ENCODE assay signal across 8 cellular contexts in genomic region chr2:174778479-174778962, GRCh38. TPM values are rescaled to one million over a fixed set of nuclear protein-coding genes. Genes with fewer than 3 reads are reported as not detected.
DNase-seq lines count a peak whose midpoint lies in the region; ATAC-seq and TF ChIP-seq lines count a peak whose summit lies in the region.

No MANE protein-coding gene starts in this region.

- no peaks in the 10 kb centered on the region for H3K27me3 ChIP-seq in WERI-Rb-1 (ENCODE audit: insufficient read depth, low read depth, severe bottlenecking)

- H3K9me3 Mint-ChIP-seq in activated naive CD4-positive, alpha-beta T cell treated with anti-CD3 and anti-CD28 coated beads, Interleukin-2, amount 50 U/mL, for 24 hours, result no peaks in the 10 kb centered on the region

- TF ChIP-seq CTCF in WERI-Rb-1 (IDR thresholded peaks at IDR 0.05; ENCODE audit: low read depth, low read length), result no peak

- H3K36me3 ChIP-seq in WERI-Rb-1, result no peaks in the 10 kb centered on the region

- H3K27ac ChIP-seq in WERI-Rb-1, result no peak overlapping the region

- peak; percentile 14; the same call in 2 of the 3 replicates for ATAC-seq in SK-N-SH treated with all-trans-retinoic acid at 6 μM for 48 hours

- peak overlapping the region; percentile 20 for H3K4me3 Mint-ChIP-seq in activated naive CD4-positive, alpha-beta T cell treated with anti-CD3 and anti-CD28 coated beads, Interleukin-2, amount 50 U/mL, for 24 hours

- no peaks in the 10 kb centered on the region for H3K9me3 ChIP-seq in WERI-Rb-1 (ENCODE audit: severe bottlenecking)

- CTCF ChIA-PET in HEK293T (lab: Yijun Ruan, JAX), result no interaction called here

- H3K27ac Mint-ChIP-seq in activated naive CD4-positive, alpha-beta T cell treated with anti-CD3 and anti-CD28 coated beads, Interleukin-2, amount 50 U/mL, for 24 hours, result peak overlapping the region; percentile 80

- no peaks in the 10 kb centered on the region for H3K27me3 Mint-ChIP-seq in activated naive CD4-positive, alpha-beta T cell treated with anti-CD3 and anti-CD28 coated beads, Interleukin-2, amount 50 U/mL, for 24 hours

- H3K4me1 Mint-ChIP-seq in activated naive CD4-positive, alpha-beta T cell treated with anti-CD3 and anti-CD28 coated beads, Interleukin-2, amount 50 U/mL, for 24 hours, result peaks cover 44% of the 10 kb centered on the region

- DNase-seq in A172 (ENCODE audit: low spot score), result peak; percentile 93
- peak; percentile 97 for DNase-seq in H4 (ENCODE audit: low spot score)
- DNase-seq in hepatic stellate cell (ENCODE audit: low spot score), result peak; percentile 81
- peak; percentile 8 to 55 (median 38) for DNase-seq in stimulated activated CD4-positive, alpha-beta T cell treated with anti-CD3 and anti-CD28 coated beads, TNF-alpha, amount 100 ng/mL, for 1 hour (ENCODE audit: low read depth in 3 of 3, low spot score in 1 of 3)
- DNase-seq in HEK293T (ENCODE audit: extremely low spot score), result no peak
- no peak for DNase-seq in WERI-Rb-1

- H3K36me3 Mint-ChIP-seq in activated naive CD4-positive, alpha-beta T cell treated with anti-CD3 and anti-CD28 coated beads, Interleukin-2, amount 50 U/mL, for 24 hours, result no peaks in the 10 kb centered on the region

- H3K4me3 ChIP-seq in WERI-Rb-1 (ENCODE audit: low read depth, low read length), result no peak overlapping the region

- POLR2A ChIA-PET in HEK293T (lab: Yijun Ruan, JAX), result no interaction called here

TF ChIP-seq in SK-N-SH treated with all-trans-retinoic acid at 6 μM for 48 hours, 23 proteins besides CTCF, POLR2A, EP300 and RAD21 (continues in another document):
- TF ChIP-seq CSDC2 (CRISPR knock-in tag; IDR thresholded peaks at IDR 0.05), result no peak
- no peak for TF ChIP-seq ISL1 (CRISPR knock-in tag; IDR thresholded peaks at IDR 0.05)
- TF ChIP-seq ZNF70 (CRISPR knock-in tag; IDR thresholded peaks at IDR 0.05), result no peak
- TF ChIP-seq TOX (CRISPR knock-in tag; IDR thresholded peaks at IDR 0.05; ENCODE audit: borderline replicate concordance), result no peak
- TF ChIP-seq RARB (CRISPR knock-in tag; IDR thresholded peaks at IDR 0.05), result no peak
- no peak for TF ChIP-seq ZFP3 (CRISPR knock-in tag; IDR thresholded peaks at IDR 0.05)
- TF ChIP-seq ZC3H10 (CRISPR knock-in tag; IDR thresholded peaks at IDR 0.05), result no peak
- no peak for TF ChIP-seq ESRRG (CRISPR knock-in tag; IDR thresholded peaks at IDR 0.05)
- no peak for TF ChIP-seq BACH2 (CRISPR knock-in tag; IDR thresholded peaks at IDR 0.05; ENCODE audit: borderline replicate concordance)
- TF ChIP-seq ARNTL (CRISPR knock-in tag; IDR thresholded peaks at IDR 0.05; ENCODE audit: borderline replicate concordance, low read depth), result no peak
- TF ChIP-seq, protein P1, sequence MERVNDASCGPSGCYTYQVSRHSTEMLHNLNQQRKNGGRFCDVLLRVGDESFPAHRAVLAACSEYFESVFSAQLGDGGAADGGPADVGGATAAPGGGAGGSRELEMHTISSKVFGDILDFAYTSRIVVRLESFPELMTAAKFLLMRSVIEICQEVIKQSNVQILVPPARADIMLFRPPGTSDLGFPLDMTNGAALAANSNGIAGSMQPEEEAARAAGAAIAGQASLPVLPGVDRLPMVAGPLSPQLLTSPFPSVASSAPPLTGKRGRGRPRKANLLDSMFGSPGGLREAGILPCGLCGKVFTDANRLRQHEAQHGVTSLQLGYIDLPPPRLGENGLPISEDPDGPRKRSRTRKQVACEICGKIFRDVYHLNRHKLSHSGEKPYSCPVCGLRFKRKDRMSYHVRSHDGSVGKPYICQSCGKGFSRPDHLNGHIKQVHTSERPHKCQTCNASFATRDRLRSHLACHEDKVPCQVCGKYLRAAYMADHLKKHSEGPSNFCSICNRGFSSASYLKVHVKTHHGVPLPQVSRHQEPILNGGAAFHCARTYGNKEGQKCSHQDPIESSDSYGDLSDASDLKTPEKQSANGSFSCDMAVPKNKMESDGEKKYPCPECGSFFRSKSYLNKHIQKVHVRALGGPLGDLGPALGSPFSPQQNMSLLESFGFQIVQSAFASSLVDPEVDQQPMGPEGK (CRISPR knock-in tag; IDR thresholded peaks at IDR 0.05; ENCODE audit: borderline replicate concordance), result no peak
- TF ChIP-seq TCF4 (CRISPR knock-in tag; IDR thresholded peaks at IDR 0.05; ENCODE audit: borderline replicate concordance), result no peak
- no peak for TF ChIP-seq SNAI2 (CRISPR knock-in tag; IDR thresholded peaks at IDR 0.05)
- TF ChIP-seq CREB5 (CRISPR knock-in tag; IDR thresholded peaks at IDR 0.05; ENCODE audit: low read depth), result no peak

TF ChIP-seq in HEK293T, 16 proteins besides CTCF, POLR2A, EP300 and RAD21:
- no peak for TF ChIP-seq NFRKB (IDR thresholded peaks at IDR 0.05)
- TF ChIP-seq SP1 (IDR thresholded peaks at IDR 0.05), result no peak
- no peak for TF ChIP-seq CTBP1 (IDR thresholded peaks at IDR 0.05; ENCODE audit: borderline replicate concordance)
- no peak for TF ChIP-seq FOXM1 (IDR thresholded peaks at IDR 0.05; ENCODE audit: borderline replicate concordance)
- no peak for TF ChIP-seq FOXK2 (IDR thresholded peaks at IDR 0.05)
- no peak for TF ChIP-seq ARNT (IDR thresholded peaks at IDR 0.05)
- no peak for TF ChIP-seq BHLHE40 (IDR thresholded peaks at IDR 0.05; ENCODE audit: borderline replicate concordance)
- TF ChIP-seq ZNF384 (IDR thresholded peaks at IDR 0.05), result no peak

RNA-seq across cellular contexts. Expression of gene CHRNA1, which starts 14.2 kb away (rescaled TPM):
- total RNA-seq in A172 (2014; rRNA removed; shearing (Covaris generic)), result not detected in 2 replicates
- total RNA-seq in H4 (2014; rRNA removed; shearing (Covaris generic)), result 0.94 and 1.1 TPM in 2 replicates

Comparison
In these comparisons a context has a peak if more than half of its experiments do, and no peak if none do; other contexts are left out.
1. DNase-seq: peak in A172 (single experiment), H4 (single experiment), hepatic stellate cell (single experiment) and stimulated activated CD4-positive, alpha-beta T cell treated with anti-CD3 and anti-CD28 coated beads, TNF-alpha, amount 100 ng/mL, for 1 hour (3 of 3); none in HEK293T (single experiment) and WERI-Rb-1 (single experiment).